8 cellular contexts compared by ENCODE assay signal in genomic region chr7:102412548-102412947, GRCh38. TPM values are rescaled to one million over a fixed set of nuclear protein-coding genes. Genes with fewer than 3 reads are reported as not detected.
DNase-seq lines count a peak whose midpoint lies in the region; ATAC-seq and TF ChIP-seq lines count a peak whose summit lies in the region.

No MANE protein-coding gene starts in this region.

- intact Hi-C loops in sciatic nerve (cut with DNase I): no loop called here

- H3K4me2 ChIP-seq in KMS-11: no peak overlapping the region

- H4K20me1 ChIP-seq in KMS-11 (ENCODE audit: insufficient read depth): no peaks in the 10 kb centered on the region; the same call in 1 of the 2 replicates

- no peaks in the 10 kb centered on the region; the same call in 1 of the 2 replicates for H3K36me3 ChIP-seq in KMS-11 (ENCODE audit: insufficient read depth)

- TF ChIP-seq CTCF in KMS-11 (conservative IDR thresholded peaks at IDR 0.05; ENCODE audit: low read depth, low read length) (peak; percentile 81), foreskin keratinocyte (conservative IDR thresholded peaks at IDR 0.05) (peak; percentile 66)

- H2AFZ ChIP-seq in KMS-11 (ENCODE audit: low read depth): no peak overlapping the region

- H3K9ac ChIP-seq in KMS-11: no peak overlapping the region

- H3K27me3 ChIP-seq in KMS-11 (ENCODE audit: insufficient read depth, low read depth) (no peaks in the 10 kb centered on the region), foreskin keratinocyte (no peaks in the 10 kb centered on the region)

- DNase-seq in DMS 273 treated with DMSO at 0.1 percent for 48 hours (lab: John Stamatoyannopoulos, UW) (peak; percentile 40), foreskin keratinocyte (no peak), sciatic nerve (ENCODE audit: low spot score) (no peak), NCI-H345 treated with DMSO at 0.1 percent for 48 hours (lab: John Stamatoyannopoulos, UW; ENCODE audit: unreplicated experiment) (no peak), NCI-H510A (lab: John Stamatoyannopoulos, UW) (no peak), NCI-H748 treated with DMSO at 0.1 percent for 48 hours (lab: John Stamatoyannopoulos, UW) (no peak)
- DNase-seq in activated CD4-positive, alpha-beta T cell treated with anti-CD3 and anti-CD28 coated beads, Interleukin-2, amount 50 U/mL, for 4 hours: peak; percentile 37 to 43

- H3K27ac ChIP-seq in KMS-11 (no peak overlapping the region; the same call in 1 of the 2 replicates), foreskin keratinocyte (no peak overlapping the region)

- peaks cover 30% of the 10 kb centered on the region for H3K79me2 ChIP-seq in KMS-11 (ENCODE audit: insufficient read depth, low read depth)

- no peak overlapping the region for H3K4me3 ChIP-seq in KMS-11 (IDR thresholded peaks at IDR 0.05; ENCODE audit: insufficient read depth, low read depth, low read length)

- H3K4me1 ChIP-seq in KMS-11 (ENCODE audit: low read depth, poor library complexity, severe bottlenecking) (peaks cover 70% of the 10 kb centered on the region), foreskin keratinocyte (no peaks in the 10 kb centered on the region)

- ATAC-seq in foreskin keratinocyte (peak; percentile 68), sciatic nerve (peak; percentile 57)

RNA-seq across cellular contexts. Expression of gene PRKRIP1, which starts 16.4 kb away (rescaled TPM):
- 14.2 and 14.5 TPM in 2 replicates for total RNA-seq in foreskin keratinocyte
- polyA plus RNA-seq in foreskin keratinocyte: 18.5 and 18.8 TPM in 2 replicates
- total RNA-seq in sciatic nerve: 29.8 TPM

RNA-seq across cellular contexts. Expression of gene ORAI2, which starts 20.8 kb away (rescaled TPM):
- total RNA-seq in foreskin keratinocyte (5.6 and 7.5 TPM in 2 replicates), sciatic nerve (18.0 TPM)
- 3.1 and 3.8 TPM in 2 replicates for polyA plus RNA-seq in foreskin keratinocyte

RNA-seq across cellular contexts. Expression of gene ALKBH4, which starts 52.1 kb away (rescaled TPM):
- total RNA-seq in foreskin keratinocyte (9.6 and 9.9 TPM in 2 replicates), sciatic nerve (8.6 TPM)
- polyA plus RNA-seq in foreskin keratinocyte: 11.8 and 12.2 TPM in 2 replicates

RNA-seq across cellular contexts. Expression of gene LRWD1, which starts 52.2 kb away (rescaled TPM):
- total RNA-seq in foreskin keratinocyte: 23.3 and 25.0 TPM in 2 replicates
- 22.1 and 24.7 TPM in 2 replicates for polyA plus RNA-seq in foreskin keratinocyte
- total RNA-seq in sciatic nerve: 11.1 TPM

RNA-seq across cellular contexts. Expression of gene SPDYE6, which starts 56.3 kb away (rescaled TPM):
- total RNA-seq in foreskin keratinocyte: not detected in 2 replicates
- not detected in 2 replicates for polyA plus RNA-seq in foreskin keratinocyte
- not detected for total RNA-seq in sciatic nerve

Comparison
In these comparisons a context has a peak if more than half of its experiments do, and no peak if none do; other contexts are left out.
1. DNase-seq: peak in DMS 273 treated with DMSO at 0.1 percent for 48 hours (single experiment) and activated CD4-positive, alpha-beta T cell treated with anti-CD3 and anti-CD28 coated beads, Interleukin-2, amount 50 U/mL, for 4 hours (2 of 2); none in foreskin keratinocyte (0 of 2), sciatic nerve (single experiment), NCI-H345 treated with DMSO at 0.1 percent for 48 hours (single experiment), NCI-H510A (single experiment) and NCI-H748 treated with DMSO at 0.1 percent for 48 hours (single experiment).